Comparison of ENCODE assay signal across 1 cellular context in genomic region chr7:80018941-80019808, GRCh38.
TF ChIP-seq lines count a peak whose summit lies in the region.

No MANE protein-coding gene starts in this region.

TF ChIP-seq in HCT116, 20 proteins besides CTCF, POLR2A, EP300 and RAD21 (continued from another document):
- TF ChIP-seq ZNF274 (IDR thresholded peaks at IDR 0.05; ENCODE audit: low read depth, low read length) (no peak), ZFX (IDR thresholded peaks at IDR 0.05) (no peak), SP1 (IDR thresholded peaks at IDR 0.05; ENCODE audit: low read depth) (no peak), CEBPB (IDR thresholded peaks at IDR 0.05; ENCODE audit: low read depth) (no peak)
